In the genomic region with DNA sequence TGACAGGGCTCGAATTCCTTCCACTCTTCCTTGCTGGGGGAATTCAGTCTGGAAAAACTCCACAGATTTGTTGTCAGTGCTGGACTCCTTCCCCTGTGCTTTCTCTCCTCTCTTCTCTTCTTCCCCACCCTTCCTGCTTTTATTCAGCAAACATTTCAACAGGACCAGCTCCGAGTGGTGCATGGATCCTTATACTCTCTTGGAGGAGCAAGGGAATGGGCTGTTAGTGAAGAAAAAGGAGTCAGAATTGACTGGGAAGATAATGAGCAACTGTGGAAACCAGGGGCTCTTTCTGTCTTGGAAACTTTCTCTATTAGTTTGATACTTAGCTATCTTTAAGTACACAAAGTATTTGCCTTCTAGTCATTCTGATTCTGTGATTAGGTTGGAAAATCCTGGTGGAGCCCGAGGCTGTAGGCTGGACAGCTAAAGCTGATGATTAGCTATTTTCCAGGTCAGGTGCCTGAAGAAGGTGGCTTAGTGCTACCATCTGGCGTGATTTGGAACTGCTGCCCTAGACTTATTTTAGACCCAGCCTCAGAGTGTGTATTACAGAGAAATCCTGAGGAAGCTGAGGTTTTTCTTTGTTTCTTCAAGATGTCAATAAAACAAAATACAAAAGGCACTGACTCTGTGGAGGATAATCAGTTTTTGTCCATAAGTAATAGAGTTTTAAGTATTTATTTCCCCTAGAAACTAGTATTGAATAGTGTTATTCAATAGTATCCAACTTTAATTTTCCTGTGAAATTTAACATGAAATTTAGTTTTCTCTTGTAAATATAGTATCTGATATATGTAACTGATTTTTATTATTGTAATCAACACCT, we compare ENCODE assay signal across 8 cellular contexts. TPM values are rescaled to one million over a fixed set of nuclear protein-coding genes. Genes with fewer than 3 reads are reported as not detected.
A peak's percentile ranks its signal among the peaks of the same experiment; 100 is the strongest.
DNase-seq lines count a peak whose midpoint lies in the region; ATAC-seq and TF ChIP-seq lines count a peak whose summit lies in the region.

No MANE protein-coding gene starts in this region.

- peak overlapping the region; percentile 2 to 25 for H3K9ac ChIP-seq in stomach smooth muscle (ENCODE audit: low read length in 2 of 2)

- intact Hi-C loops in Right ventricle myocardium inferior (cut with DNase I) (loop anchor here (1.0 to 2.0 kb wide), 2 partner anchors 66 to 120 kb away; partner anchors contain the start of gene HERC3), cardiac septum (cut with DNase I) (loop anchor here (1.0 to 10.0 kb wide), 2 partner anchors 64 to 120 kb away; partner anchors contain the start of gene HERC3)

- no peaks in the 10 kb centered on the region for H3K27me3 ChIP-seq in stomach smooth muscle (ENCODE audit: control insufficient read depth in 1 of 2, insufficient read depth in 2 of 2, low read length in 2 of 2)

- DNase-seq in Right ventricle myocardium inferior (ENCODE audit: missing footprints) (no peak), cardiac septum (ENCODE audit: low spot score) (no peak), T follicular helper cell (ENCODE audit: low read depth) (peak; percentile 13), choroid plexus epithelial cell (ENCODE audit: low read depth) (peak; percentile 86), left kidney (ENCODE audit: low read depth, low spot score) (peak; percentile 81)

- ATAC-seq in Right ventricle myocardium inferior (peak; percentile 92), GM21447 (IDR thresholded peaks at IDR 0.05; ENCODE audit: unreplicated experiment) (peak; percentile 89), HG03575 (IDR thresholded peaks at IDR 0.05; ENCODE audit: extremely low read depth, insufficient number of reproducible peaks, low FRiP score, unreplicated experiment) (peak; percentile 91)

- H3K4me3 ChIP-seq in choroid plexus epithelial cell (ENCODE audit: low read depth, low read length) (no peak overlapping the region), stomach smooth muscle (ENCODE audit: low read length in 2 of 2) (peak overlapping the region; percentile 6 to 23)

- H3K36me3 ChIP-seq in stomach smooth muscle (ENCODE audit: control insufficient read depth in 2 of 2, insufficient read depth in 2 of 2, low read length in 2 of 2) = peaks cover 23 to 26% of the 10 kb centered on the region in 2 donors

- TF ChIP-seq CTCF in choroid plexus epithelial cell (conservative IDR thresholded peaks at IDR 0.05; ENCODE audit: low read depth, low read length) = peak; percentile 90

- H3K27ac ChIP-seq in stomach smooth muscle (ENCODE audit: low read length) = peak overlapping the region; percentile 49

- H3K4me1 ChIP-seq in stomach smooth muscle (ENCODE audit: control insufficient read depth, insufficient read depth, low read length) = peaks cover 7% of the 10 kb centered on the region

- no peaks in the 10 kb centered on the region for H3K9me3 ChIP-seq in stomach smooth muscle (ENCODE audit: control insufficient read depth in 2 of 2, low read length in 2 of 2)

RNA-seq across cellular contexts. Expression of gene NAP1L5, which starts 38.4 kb away (rescaled TPM):
- total RNA-seq in Right ventricle myocardium inferior (2.4 TPM), cardiac septum (7.0 TPM)

Comparison
In these comparisons a context has a peak if more than half of its experiments do, and no peak if none do; other contexts are left out.
1. DNase-seq: peak in T follicular helper cell (single experiment), choroid plexus epithelial cell (single experiment) and left kidney (single experiment); none in Right ventricle myocardium inferior (single experiment) and cardiac septum (single experiment).
2. Peak in every context shown above with its lines, with median percentiles within 50 percentile points of each other: ATAC-seq.